Comparison of ENCODE assay signal across 8 cellular contexts in the genomic region with DNA sequence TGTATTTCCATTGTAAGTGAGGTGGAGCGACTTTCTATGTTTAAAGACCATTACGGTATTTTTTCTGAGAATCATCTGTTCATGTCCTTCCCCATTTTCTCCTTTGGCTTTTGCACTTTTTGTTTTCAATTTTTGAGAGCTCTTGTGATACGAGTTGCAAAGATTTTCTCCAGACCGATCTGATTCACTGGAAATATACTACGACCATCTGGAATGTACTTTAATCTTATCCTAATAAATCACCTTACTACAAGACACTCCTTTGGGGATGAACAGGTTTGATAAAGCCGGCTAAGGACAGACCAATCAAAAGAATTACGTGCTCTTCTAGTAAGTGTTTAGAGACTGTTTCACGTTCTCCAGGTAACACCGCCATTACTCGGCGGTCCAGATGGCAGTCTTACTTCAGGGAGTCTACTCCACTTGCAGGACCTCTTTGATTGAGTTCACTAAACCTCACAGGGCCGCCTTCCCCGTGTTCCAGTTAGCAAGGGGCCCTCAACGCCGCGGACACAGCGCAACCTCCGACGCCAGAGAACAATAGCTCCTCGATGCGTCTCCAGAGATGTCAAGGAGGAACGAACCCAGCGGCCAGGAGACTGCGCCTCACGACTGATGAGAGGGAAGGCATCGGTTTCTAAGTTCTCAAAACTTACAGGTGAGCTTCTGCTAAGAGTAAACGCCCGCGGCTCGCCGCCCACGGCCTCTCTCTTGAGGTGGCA. TPM values are rescaled to one million over a fixed set of nuclear protein-coding genes. Genes with fewer than 3 reads are reported as not detected.
A peak's percentile ranks its signal among the peaks of the same experiment; 100 is the strongest.
DNase-seq lines count a peak whose midpoint lies in the region; ATAC-seq and TF ChIP-seq lines count a peak whose summit lies in the region.

No MANE protein-coding gene starts in this region.

- intact Hi-C loops in natural killer cell (cut with micrococcal nuclease): loop anchor here (1.0 to 2.0 kb wide), 3 partner anchors 34 to 736 kb away; partner anchors contain the start of genes MRPL18 and SOD2

- peaks cover 33% of the 10 kb centered on the region for H3K36me3 Mint-ChIP-seq in effector memory CD8-positive, alpha-beta T cell (ENCODE audit: insufficient read depth)
- H3K36me3 Mint-ChIP-seq in natural killer cell: no peaks in the 10 kb centered on the region

- peaks cover 33 to 43% of the 10 kb centered on the region in 2 donors for H3K4me1 Mint-ChIP-seq in effector memory CD8-positive, alpha-beta T cell (ENCODE audit: low read depth in 2 of 2)
- peaks cover 32 to 45% of the 10 kb centered on the region in 2 donors for H3K4me1 Mint-ChIP-seq in natural killer cell

- H3K4me3 Mint-ChIP-seq in effector memory CD8-positive, alpha-beta T cell: peak overlapping the region; percentile 96
- peak overlapping the region; percentile 94 for H3K4me3 Mint-ChIP-seq in natural killer cell

- in situ Hi-C loops in GM13977 (cut with MboI; ENCODE audit: low pct_unique_long_range_greater_than_20kb, low sequenced_read_pairs, unreplicated experiment): no loop called here

- no peak for DNase-seq in HFF-Myc (ENCODE audit: extremely low read depth, low read depth)
- peak; percentile 86 for DNase-seq in NCI-H82 (lab: John Stamatoyannopoulos, UW)
- DNase-seq in effector memory CD8-positive, alpha-beta T cell: no peak
- no peak for DNase-seq in natural killer cell
- DNase-seq in NCI-H446 treated with DMSO at 0.1 percent for 48 hours (lab: John Stamatoyannopoulos, UW): no peak
- DNase-seq in GM13977 (ENCODE audit: low spot score): no peak
- DNase-seq in COLO829 (ENCODE audit: low spot score): no peak

- ATAC-seq in GM18511 (IDR thresholded peaks at IDR 0.05; ENCODE audit: unreplicated experiment): peak; percentile 29
- ATAC-seq in effector memory CD8-positive, alpha-beta T cell (replicated peaks): no peak
- ATAC-seq in natural killer cell: peak in 2 of 3 donors; percentile 5 to 7

- no peaks in the 10 kb centered on the region for H3K9me3 Mint-ChIP-seq in effector memory CD8-positive, alpha-beta T cell
- peaks cover 0 to 3% of the 10 kb centered on the region in 2 donors for H3K9me3 Mint-ChIP-seq in natural killer cell

- TF ChIP-seq CTCF in HFF-Myc (IDR thresholded peaks at IDR 0.05; ENCODE audit: low read depth, low read length, missing control alignments): no peak
- TF ChIP-seq CTCF in natural killer cell (IDR thresholded peaks at IDR 0.05): no peak
- no peak for TF ChIP-seq CTCF in GM13977 (IDR thresholded peaks at IDR 0.05; ENCODE audit: extremely low read depth, insufficient read depth, missing control alignments)

- no peaks in the 10 kb centered on the region for H3K27me3 Mint-ChIP-seq in effector memory CD8-positive, alpha-beta T cell
- H3K27me3 Mint-ChIP-seq in natural killer cell (ENCODE audit: low read depth in 2 of 2): no peaks in the 10 kb centered on the region

- peak overlapping the region; percentile 99 for H3K27ac Mint-ChIP-seq in effector memory CD8-positive, alpha-beta T cell
- peak overlapping the region; percentile 97 to 98 for H3K27ac Mint-ChIP-seq in natural killer cell

- H3K4me3 ChIP-seq in HFF-Myc (replicated peaks; ENCODE audit: low read depth, low read length): peak overlapping the region; percentile 81

RNA-seq across cellular contexts. Expression of gene WTAP, which starts 0.9 kb away (rescaled TPM):
- 100 to 1,000 TPM; 141 to 167 (median 164) TPM for total RNA-seq in natural killer cell

RNA-seq across cellular contexts. Expression of gene SOD2, which starts 33.3 kb away (rescaled TPM):
- 100 to 1,000 TPM in 2 of 3 donors, 10 to 100 TPM in 1; 81.3 to 156 (median 138) TPM for total RNA-seq in natural killer cell

RNA-seq across cellular contexts. Expression of gene ACAT2, which starts 35.5 kb away (rescaled TPM):
- 10 to 100 TPM; 21.7 to 31.7 (median 26.5) TPM for total RNA-seq in natural killer cell
